In the genomic region with DNA sequence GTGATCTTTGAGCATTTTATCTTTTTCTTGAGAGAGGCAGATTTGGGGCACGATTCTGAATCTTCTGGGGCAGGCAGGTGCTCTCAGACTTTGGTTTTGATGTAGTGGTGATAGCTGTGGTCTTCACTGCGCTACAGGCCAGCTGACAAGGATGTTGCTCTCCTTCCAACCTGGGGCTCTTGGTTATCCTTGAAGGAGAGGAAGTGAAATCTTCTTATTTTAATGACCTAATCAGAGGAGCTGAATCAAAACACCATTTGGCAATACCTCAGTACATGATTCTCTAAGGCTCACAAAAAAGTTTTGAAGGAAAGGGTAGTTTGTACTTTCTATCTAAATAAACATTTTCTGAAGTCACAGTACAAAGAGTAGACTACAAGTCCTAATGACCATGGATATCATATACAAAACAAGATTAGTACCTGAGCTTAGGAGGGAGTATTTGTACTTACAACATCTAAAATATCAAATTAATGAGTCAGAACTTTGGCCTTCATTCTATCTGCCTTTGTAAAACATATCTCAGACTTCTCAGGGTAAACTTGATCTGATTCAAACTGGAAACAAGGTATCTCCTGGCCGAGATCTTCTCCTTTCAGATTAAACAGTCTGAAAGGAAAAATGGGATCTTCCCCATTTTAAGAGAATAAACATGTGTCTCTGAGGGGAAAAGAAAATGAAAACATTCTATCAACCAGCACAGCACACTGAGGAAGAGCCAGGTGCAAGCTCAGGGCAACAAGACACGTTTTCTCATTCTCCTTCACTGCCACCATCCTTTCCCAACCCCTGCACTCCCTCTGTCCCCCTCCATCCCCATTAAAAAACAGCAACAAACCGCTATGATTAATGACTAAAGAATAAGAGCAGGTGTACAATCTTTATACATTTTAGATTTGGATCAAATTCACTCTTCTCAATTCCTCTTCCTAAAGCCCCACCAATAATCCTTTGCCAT, we compare ENCODE assay signal across 8 cellular contexts.
DNase-seq lines count a peak whose midpoint lies in the region; ATAC-seq, FAIRE-seq and TF ChIP-seq lines count a peak whose summit lies in the region.

No MANE protein-coding gene starts in this region.

- ATAC-seq in HCT116, result peak; percentile 41
- no peak for ATAC-seq in GM21360 (IDR thresholded peaks at IDR 0.05; ENCODE audit: unreplicated experiment)
- no peak for ATAC-seq in GM18858 (IDR thresholded peaks at IDR 0.05; ENCODE audit: unreplicated experiment)
- no peak for ATAC-seq in left colon
- ATAC-seq in HG03469 (IDR thresholded peaks at IDR 0.05; ENCODE audit: unreplicated experiment), result no peak

- H3K4me1 ChIP-seq in HCT116 (ENCODE audit: control insufficient read depth in 1 of 2, insufficient read depth in 2 of 2, low read length in 2 of 2) (peaks cover 17 to 22% of the 10 kb centered on the region in 2 experiments), SJCRH30 (peaks cover 23% of the 10 kb centered on the region), keratinocyte (ENCODE audit: control insufficient read depth, extremely low read depth, insufficient read depth, low read length) (peaks cover 31% of the 10 kb centered on the region)

- H3K4me3 ChIP-seq in HCT116 (replicated peaks in 1 of 2; ENCODE audit: low read depth in 1 of 2, low read length in 2 of 2) (peak overlapping the region in 1 of 2 experiments; percentile 14; a peak in 1 of 4 replicates), SJCRH30 (peak overlapping the region; percentile 29), keratinocyte (ENCODE audit: control insufficient read depth in 2 of 3, extremely low read depth in 1 of 3, insufficient read depth in 2 of 3, low read depth in 1 of 3, low read length in 3 of 3) (peak overlapping the region in 2 of 3 experiments; percentile 41 to 43)

- no peaks in the 10 kb centered on the region for H3K9me1 ChIP-seq in keratinocyte (ENCODE audit: control insufficient read depth, extremely low read depth, insufficient read depth, low read length)

- no peak for TF ChIP-seq RAD21 in HCT116 (IDR thresholded peaks at IDR 0.05; ENCODE audit: low read depth)

- no peaks in the 10 kb centered on the region for H3K9me2 ChIP-seq in HCT116 (ENCODE audit: insufficient read depth)

- FAIRE-seq in keratinocyte (lab: Jason Lieb, UNC), result no peak

- TF ChIP-seq CTCF in HCT116 (IDR thresholded peaks at IDR 0.05 in 2 of 3, conservative IDR thresholded peaks at IDR 0.05 in 1 of 3; ENCODE audit: borderline replicate concordance in 1 of 3, insufficient read depth in 1 of 3, low read depth in 2 of 3, low read length in 2 of 3) (no peak), keratinocyte (optimal IDR thresholded peaks at IDR 0.05 in 1 of 3, IDR thresholded peaks at IDR 0.05 in 1 of 3, conservative IDR thresholded peaks at IDR 0.05 in 1 of 3; ENCODE audit: extremely low read depth in 1 of 3, insufficient read depth in 2 of 3, low read length in 3 of 3) (no peak)

- TF ChIP-seq POLR2A in HCT116 (IDR thresholded peaks at IDR 0.05; ENCODE audit: borderline replicate concordance, extremely low read depth, insufficient read depth, insufficient read length), result no peak

- H3K4me2 ChIP-seq in HCT116 (ENCODE audit: low read length) (peak overlapping the region; percentile 53), keratinocyte (ENCODE audit: control insufficient read depth, extremely low read depth, insufficient read depth, low read depth, low read length) (peak overlapping the region; percentile 84)

- H3K9me3 ChIP-seq in HCT116 (ENCODE audit: control insufficient read depth in 1 of 2, insufficient read depth in 1 of 2, low read depth in 1 of 2, low read length in 2 of 2) (no peaks in the 10 kb centered on the region), SJCRH30 (replicated peaks) (0 out of 2 replicates have a peak, but pooled peaks cover 3% of the 10 kb centered on the region), keratinocyte (ENCODE audit: control insufficient read depth, low read depth, low read length) (no peaks in the 10 kb centered on the region)

- H3K27ac ChIP-seq in HCT116 (ENCODE audit: low read depth, low read length) (no peak overlapping the region), SJCRH30 (peak overlapping the region; percentile 82), keratinocyte (ENCODE audit: control insufficient read depth, insufficient read depth, low read length) (peak overlapping the region; percentile 68)

- intact Hi-C loops in HCT116 (cut with micrococcal nuclease) (no loop called here), left colon (cut with DNase I, micrococcal nuclease) (no loop called here)

- H3K9ac ChIP-seq in HCT116 (ENCODE audit: low read length) (no peak overlapping the region), keratinocyte (ENCODE audit: control insufficient read depth, extremely low read depth, insufficient read depth, low read length) (peak overlapping the region; percentile 20)

- H2AFZ ChIP-seq in HCT116 (ENCODE audit: low read depth, low read length, poor library complexity, severe bottlenecking), result peak overlapping the region; percentile 3
- peak overlapping the region; percentile 16 for H2AFZ ChIP-seq in keratinocyte (ENCODE audit: control insufficient read depth, low read length)

- CTCF ChIA-PET in HCT116 (lab: Charles Lee), result no interaction called here

- BruUV-seq in HCT116 (replicated peaks; lab: Mats Ljungman, UMichigan), result no TSS peak

- DNase-seq in EH (ENCODE audit: low read depth) (peak; percentile 24), HCT116 (ENCODE audit: low read depth, low spot score) (no peak), SJCRH30 (no peak), keratinocyte (ENCODE audit: low read depth, low spot score) (no peak), left colon (no peak)

- H3K79me2 ChIP-seq in HCT116 (ENCODE audit: insufficient read depth, low read length), result no peaks in the 10 kb centered on the region
- no peaks in the 10 kb centered on the region for H3K79me2 ChIP-seq in keratinocyte (ENCODE audit: control insufficient read depth, insufficient read depth, low read length)

- RAD21 ChIA-PET in HCT116 (lab: Charles Lee; ENCODE audit: low non-redundant PET in 1 of 2, low total read pairs in 2 of 2, uncharacterized antibody in 2 of 2, unreplicated experiment in 2 of 2), result interaction anchor here in 1 of 2 experiments (0.7 kb wide), 1 partner anchor 141 kb away, joined by 6 read pairs; the partner anchor contains the start of genes HS2ST1 and SELENOF

- H4K20me1 ChIP-seq in HCT116 (ENCODE audit: insufficient read depth) (no peaks in the 10 kb centered on the region), keratinocyte (ENCODE audit: control insufficient read depth, extremely low read depth, insufficient read depth, low read length) (no peaks in the 10 kb centered on the region)

- H3K36me3 ChIP-seq in HCT116 (ENCODE audit: control insufficient read depth in 1 of 2, insufficient read depth in 2 of 2, low read length in 2 of 2) (no peaks in the 10 kb centered on the region), SJCRH30 (no peaks in the 10 kb centered on the region), keratinocyte (ENCODE audit: control insufficient read depth in 2 of 2, extremely low read depth in 1 of 2, insufficient read depth in 2 of 2, low read length in 2 of 2) (no peaks in the 10 kb centered on the region)

- dilution Hi-C loops in keratinocyte (cut with MboI; ENCODE audit: extremely low pct_ligation_motif_present, low sequenced_read_pairs), result no loop called here

- H3K27me3 ChIP-seq in HCT116 (ENCODE audit: insufficient read depth, low read length) (no peaks in the 10 kb centered on the region), SJCRH30 (no peaks in the 10 kb centered on the region), keratinocyte (ENCODE audit: control insufficient read depth, extremely low read depth, insufficient read depth, low read length) (no peaks in the 10 kb centered on the region)

- POLR2A ChIA-PET in HCT116 (lab: Charles Lee), result no interaction called here

TF ChIP-seq in HCT116, 20 proteins besides CTCF, POLR2A, EP300 and RAD21 (continues in another document):
- no peak for TF ChIP-seq SP1 (IDR thresholded peaks at IDR 0.05; ENCODE audit: low read depth)
- no peak for TF ChIP-seq CBX3 (IDR thresholded peaks at IDR 0.05; ENCODE audit: low read depth)
- TF ChIP-seq EZH2phosphoT487 (IDR thresholded peaks at IDR 0.05; ENCODE audit: borderline replicate concordance), result no peak
- TF ChIP-seq REST (IDR thresholded peaks at IDR 0.05; ENCODE audit: low read depth), result no peak
- TF ChIP-seq YY1 (IDR thresholded peaks at IDR 0.05; ENCODE audit: extremely low read depth, insufficient replicate concordance, low read depth, low read length), result no peak
